31 cellular contexts compared by ENCODE assay signal in the genomic region with DNA sequence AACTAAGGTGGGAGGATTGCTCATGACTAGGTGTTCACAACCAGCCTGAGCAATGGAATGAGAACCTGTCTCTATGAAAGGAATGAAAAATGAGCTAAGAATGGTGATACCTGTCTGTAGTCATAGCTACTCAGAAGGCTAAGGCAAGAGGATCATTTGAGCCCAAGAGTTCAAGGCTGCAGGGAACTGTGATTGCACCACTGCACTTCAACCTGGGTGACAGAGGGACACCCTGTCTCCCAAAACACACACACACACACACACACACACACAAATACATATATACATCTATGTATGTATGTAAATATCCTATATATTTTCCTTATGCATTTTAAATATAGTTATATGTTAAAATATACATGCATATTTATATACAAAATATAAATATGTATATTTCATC. TPM values are rescaled to one million over a fixed set of nuclear protein-coding genes. Genes with fewer than 3 reads are reported as not detected.
"Had no signal": no experiment of that assay in that cellular context is flagged by ENCODE, and none has a peak within 500 bp of the region (broad histone marks: within the 10 kb centered on the region; RNA-seq: fewer than 3 reads in every experiment).

No MANE protein-coding gene starts in this region.

- H3K27ac Mint-ChIP-seq: naive thymus-derived CD4-positive, alpha-beta T cell; natural killer cell treated with Interleukin-12 subunit alpha and Interleukin-12 subunit beta and Interleukin-15 and Interleukin-18, amount 100 ng/mL, for 72 hours; nephron progenitor cell; stimulated activated memory B cell treated with anti-CD40 and anti-IgM and Interleukin-4, amounts not matched to agents 10 μg/mL and 1 μg/mL and 100 μg/mL, for 72 hours; stimulated activated naive CD8-positive, alpha-beta T cell treated with anti-CD3 and anti-CD28 coated beads, Interleukin-15, amount 100 ng/mL, for 72 hours had no signal

- ATAC-seq: naive thymus-derived CD4-positive, alpha-beta T cell; natural killer cell treated with Interleukin-12 subunit alpha and Interleukin-12 subunit beta and Interleukin-15 and Interleukin-18, amount 100 ng/mL, for 72 hours; pancreas; psoas muscle; right cardiac atrium; sciatic nerve; stimulated activated memory B cell treated with anti-CD40 and anti-IgM and Interleukin-4, amounts not matched to agents 10 μg/mL and 1 μg/mL and 100 μg/mL, for 72 hours; stimulated activated naive CD8-positive, alpha-beta T cell treated with anti-CD3 and anti-CD28 coated beads, Interleukin-15, amount 100 ng/mL, for 72 hours; stimulated activated naive CD8-positive, alpha-beta T cell treated with anti-CD3 and anti-CD28 coated beads, Interleukin-15, Interleukin-2, amounts not matched to agents 100 U/mL and 50 U/mL, for 24 hours had no signal

- H3K4me1 ChIP-seq: pancreas, psoas muscle, spleen, suprapubic skin, testis, tibial artery, transverse colon, upper lobe of left lung, vagina had no signal

- H3K4me3 Mint-ChIP-seq: natural killer cell treated with Interleukin-12 subunit alpha and Interleukin-12 subunit beta and Interleukin-15 and Interleukin-18, amount 100 ng/mL, for 72 hours; nephron progenitor cell; stimulated activated memory B cell treated with anti-CD40 and anti-IgM and Interleukin-4, amounts not matched to agents 10 μg/mL and 1 μg/mL and 100 μg/mL, for 72 hours; stimulated activated naive CD8-positive, alpha-beta T cell treated with anti-CD3 and anti-CD28 coated beads, Interleukin-15, amount 100 ng/mL, for 72 hours had no signal

- H3K4me2 ChIP-seq: smooth muscle cell had no signal

- DNase-seq: naive thymus-derived CD4-positive, alpha-beta T cell; nephron progenitor cell; nucleus accumbens; pancreas; psoas muscle; right cardiac atrium; spleen; stimulated activated CD4-positive, alpha-beta T cell treated with anti-CD3 and anti-CD28 coated beads, Interleukin-12 subunit alpha, Interleukin-12 subunit beta, amount 100 ng/mL, for 4 hours; stimulated activated CD4-positive, alpha-beta T cell treated with anti-CD3 and anti-CD28 coated beads, Interleukin-1b, Interleukin-23, amount 100 ng/mL, for 48 hours; stimulated activated CD4-positive, alpha-beta T cell treated with anti-CD3 and anti-CD28 coated beads, Interleukin-4, amount 100 ng/mL, for 1 hour; stimulated activated CD4-positive, alpha-beta T cell treated with anti-CD3 and anti-CD28 coated beads, Interleukin-4, amount 100 ng/mL, for 4 hours; stimulated activated CD8-positive, alpha-beta memory T cell treated with anti-CD3 and anti-CD28 coated beads, Interleukin-4, amount 100 ng/mL, for 48 hours; stimulated activated naive CD4-positive, alpha-beta T cell; stimulated activated naive CD8-positive, alpha-beta T cell treated with anti-CD3 and anti-CD28 coated beads, Interleukin-15, amount 100 ng/mL, for 72 hours; stimulated activated naive CD8-positive, alpha-beta T cell treated with anti-CD3 and anti-CD28 coated beads, Interleukin-15, Interleukin-2, amounts not matched to agents 100 U/mL and 50 U/mL, for 24 hours; substantia nigra; testis; tibial artery; transverse colon; upper lobe of left lung had no signal

- H3K36me3 ChIP-seq: neutrophil, pancreas, suprapubic skin had no signal

- H3K27ac ChIP-seq: neutrophil, pancreas, psoas muscle, skin epidermis, spleen, suprapubic skin, testis, tibial artery, transverse colon, upper lobe of left lung, vagina had no signal

- H3K27me3 ChIP-seq: neutrophil, pancreas, spleen, suprapubic skin, testis, tibial artery, transverse colon, upper lobe of left lung, vagina had no signal

- FAIRE-seq: pancreas, urothelium cell line had no signal

- H3K9me3 ChIP-seq: testis, vagina had no signal

- H3K27me3 Mint-ChIP-seq: naive thymus-derived CD4-positive, alpha-beta T cell; natural killer cell treated with Interleukin-12 subunit alpha and Interleukin-12 subunit beta and Interleukin-15 and Interleukin-18, amount 100 ng/mL, for 72 hours; progenitor cell of endocrine pancreas; stimulated activated memory B cell treated with anti-CD40 and anti-IgM and Interleukin-4, amounts not matched to agents 10 μg/mL and 1 μg/mL and 100 μg/mL, for 72 hours; stimulated activated naive CD8-positive, alpha-beta T cell treated with anti-CD3 and anti-CD28 coated beads, Interleukin-15, amount 100 ng/mL, for 72 hours had no signal

- H3K4me3 ChIP-seq: pancreas, psoas muscle, skin epidermis, smooth muscle cell, spleen, suprapubic skin, testis, tibial artery, transverse colon, upper lobe of left lung, vagina had no signal

- H3K4me1 Mint-ChIP-seq: naive thymus-derived CD4-positive, alpha-beta T cell; nephron progenitor cell; neural crest cell; stimulated activated memory B cell treated with anti-CD40 and anti-IgM and Interleukin-4, amounts not matched to agents 10 μg/mL and 1 μg/mL and 100 μg/mL, for 72 hours; stimulated activated naive CD8-positive, alpha-beta T cell treated with anti-CD3 and anti-CD28 coated beads, Interleukin-15, amount 100 ng/mL, for 72 hours had no signal

RNA-seq across cellular contexts. Expression of a gene that starts 9.9 kb away (rescaled TPM):
- total RNA-seq: naive thymus-derived CD4-positive, alpha-beta T cell; psoas muscle had no signal
- polyA plus RNA-seq: naive thymus-derived CD4-positive, alpha-beta T cell; smooth muscle cell had no signal
